In the genomic region with DNA sequence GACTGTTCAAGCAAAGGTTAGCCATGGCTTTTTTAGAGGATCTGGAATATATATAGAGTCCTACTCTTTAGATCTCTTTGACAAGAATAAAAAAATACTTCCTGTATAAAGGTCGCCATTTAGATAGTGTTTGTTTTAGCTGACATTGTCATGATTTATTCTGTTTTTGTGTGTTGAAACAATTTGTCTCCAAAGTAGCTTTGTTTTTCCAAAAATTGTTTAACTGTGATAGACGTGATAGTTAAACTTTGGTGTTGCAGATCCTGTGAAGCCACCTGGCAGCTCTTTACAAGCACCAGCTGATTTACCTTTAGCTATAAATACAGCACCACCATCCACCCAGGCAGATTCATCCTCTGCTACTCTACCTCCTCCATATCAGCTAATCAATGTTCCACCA, we compare ENCODE assay signal across 1 cellular context.
TF ChIP-seq lines count a peak whose summit lies in the region.

No MANE protein-coding gene starts in this region.

TF ChIP-seq in H1, 55 proteins besides CTCF, POLR2A, EP300 and RAD21:
- no peak for TF ChIP-seq NRF1 (IDR thresholded peaks at IDR 0.05; ENCODE audit: low read depth, low read length)
- TF ChIP-seq ATF2 (IDR thresholded peaks at IDR 0.05; ENCODE audit: low read length), result no peak
